8 cellular contexts compared by ENCODE assay signal in genomic region chr16:30774367-30775130, GRCh38. TPM values are rescaled to one million over a fixed set of nuclear protein-coding genes. Genes with fewer than 3 reads are reported as not detected.
DNase-seq lines count a peak whose midpoint lies in the region; ATAC-seq and TF ChIP-seq lines count a peak whose summit lies in the region.

No MANE protein-coding gene starts in this region.

- peaks cover 19% of the 10 kb centered on the region for H3K4me1 ChIP-seq in body of pancreas

- WGBS in body of pancreas, 2 donors = 20 to 56% methylated on average over 2 to 8 of the region's 8 CpGs

- H3K27ac ChIP-seq in body of pancreas = peak overlapping the region in 3 of 4 donors; percentile 75 to 89 (median 86)
- peak overlapping the region; percentile 58 for H3K27ac ChIP-seq in temporal lobe (ENCODE audit: low read depth, low read length)

- intact Hi-C loops in body of pancreas (cut with DNase I) = no loop called here

- H3K4me3 ChIP-seq in body of pancreas = peak overlapping the region in 1 of 2 donors; percentile 56

- H3K9me3 ChIP-seq in body of pancreas = no peaks in the 10 kb centered on the region

- ATAC-seq in body of pancreas = no peak

- peaks cover 7 to 19% of the 10 kb centered on the region in 2 donors for H3K36me3 ChIP-seq in body of pancreas (replicated peaks in 1 of 2; ENCODE audit: insufficient read depth in 1 of 2, low read depth in 2 of 2)

- peak; percentile 52 for DNase-seq in DMS53 (lab: John Stamatoyannopoulos, UW)
- DNase-seq in DMS53 treated with DMSO at 0.1 percent for 48 hours (lab: John Stamatoyannopoulos, UW; ENCODE audit: unreplicated experiment) = no peak
- DNase-seq in body of pancreas = no peak
- peak; percentile 9 for DNase-seq in left kidney (ENCODE audit: low read depth, low spot score)
- DNase-seq in amniotic stem cell (lab: John Stamatoyannopoulos, UW) = no peak
- DNase-seq in DMS79 treated with DMSO at 0.1 percent for 48 hours (lab: John Stamatoyannopoulos, UW) = no peak
- no peak for DNase-seq in SW480 (ENCODE audit: low spot score)

- no peaks in the 10 kb centered on the region for H3K27me3 ChIP-seq in body of pancreas

- no peak for TF ChIP-seq CTCF in body of pancreas (IDR thresholded peaks at IDR 0.05)

- TF ChIP-seq POLR2A in body of pancreas (IDR thresholded peaks at IDR 0.05) = no peak

RNA-seq across cellular contexts. Expression of gene RNF40, which starts 12.4 kb away (rescaled TPM):
- total RNA-seq in body of pancreas (10 to 100 TPM; 44.9 to 79.8 TPM), temporal lobe (64.4 TPM)

RNA-seq across cellular contexts. Expression of gene ZNF629, which starts 12.5 kb away (rescaled TPM):
- total RNA-seq in body of pancreas = 1 to 10 TPM; 8.6 to 9.2 TPM
- 12.3 TPM for total RNA-seq in temporal lobe

RNA-seq across cellular contexts. Expression of gene CFAP119, which starts 12.7 kb away (rescaled TPM):
- total RNA-seq in body of pancreas (10 to 100 TPM in 1 of 2 donors, 1 to 10 TPM in 1; 1.6 to 28.0 TPM), temporal lobe (1.7 TPM)

RNA-seq across cellular contexts. Expression of gene PHKG2, which starts 26.3 kb away (rescaled TPM):
- total RNA-seq in body of pancreas = 10 to 100 TPM; 17.6 to 24.7 TPM
- 8.4 TPM for total RNA-seq in temporal lobe

Comparison
In these comparisons a context has a peak if more than half of its experiments do, and no peak if none do; other contexts are left out.
1. DNase-seq: peak in DMS53 (single experiment) and left kidney (single experiment); none in DMS53 treated with DMSO at 0.1 percent for 48 hours (single experiment), body of pancreas (0 of 4), amniotic stem cell (single experiment), DMS79 treated with DMSO at 0.1 percent for 48 hours (single experiment) and SW480 (single experiment).